8 cellular contexts compared by ENCODE assay signal in the genomic region with DNA sequence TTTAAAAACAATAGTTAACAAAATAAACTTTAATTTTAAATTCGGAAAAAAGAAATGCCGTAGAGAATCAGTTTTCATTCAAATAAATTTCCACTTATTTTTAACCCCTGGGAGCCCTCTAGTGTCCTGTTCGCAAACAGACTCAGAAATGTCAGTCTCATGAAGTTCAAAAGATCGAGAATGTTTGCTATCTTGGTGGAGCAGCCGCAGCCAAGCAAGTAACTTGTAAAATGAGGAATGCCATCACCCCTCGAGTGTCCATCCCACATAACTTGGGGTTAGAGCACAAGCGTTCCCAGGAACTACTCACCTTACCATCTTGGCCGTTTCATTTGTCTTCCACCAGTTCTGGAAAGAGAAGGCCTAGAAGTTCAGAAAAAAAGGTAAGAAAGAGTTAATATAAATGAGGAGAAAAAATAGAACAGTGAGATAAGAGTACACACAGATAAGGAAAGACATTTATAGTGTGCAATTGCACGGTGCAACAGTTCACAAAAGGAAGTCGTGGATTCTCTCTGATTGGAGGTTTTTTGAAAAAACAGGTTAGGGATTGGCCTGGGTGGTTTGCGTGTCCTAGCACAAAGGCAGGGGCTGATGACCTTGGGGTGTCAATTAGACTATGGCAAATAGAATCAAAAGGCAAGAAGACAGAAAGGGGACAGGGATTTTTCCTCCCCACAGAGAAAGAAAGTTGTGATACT. TPM values are rescaled to one million over a fixed set of nuclear protein-coding genes. Genes with fewer than 3 reads are reported as not detected.
DNase-seq lines count a peak whose midpoint lies in the region; ATAC-seq, FAIRE-seq and TF ChIP-seq lines count a peak whose summit lies in the region.

A gene (minus strand): TSS at position 468 of the 701 bp plus-strand sequence. CDS start 1,650 bp downstream, outside the sequence.

- TF ChIP-seq CTCF in A673 (conservative IDR thresholded peaks at IDR 0.05; ENCODE audit: low read depth, low read length) (peak; percentile 81), GM12875 (IDR thresholded peaks at IDR 0.05; ENCODE audit: borderline replicate concordance, insufficient read depth, low read depth, low read length) (peak; percentile 48; the same call in 1 of the 2 replicates), LNCAP (IDR thresholded peaks at IDR 0.05) (peak; percentile 70), ovary (IDR thresholded peaks at IDR 0.05) (peak; percentile 13 to 67 (median 64))

- no peak for ATAC-seq in HG02623 (IDR thresholded peaks at IDR 0.05; ENCODE audit: unreplicated experiment)

- no peak for TF ChIP-seq POLR2A in ovary (IDR thresholded peaks at IDR 0.05)

- H3K36me3 ChIP-seq in A673 (ENCODE audit: insufficient read depth, low read length, poor library complexity, severe bottlenecking), result no peaks in the 10 kb centered on the region
- no peaks in the 10 kb centered on the region for H3K36me3 ChIP-seq in ovary

- peak within 1 kb of the TSS; percentile 34 for H3K4me3 ChIP-seq in A673 (ENCODE audit: low read depth, low read length, poor library complexity, severe bottlenecking)
- no peak within 1 kb of the TSS for H3K4me3 ChIP-seq in GM12875 (ENCODE audit: low read depth, low read length)
- H3K4me3 ChIP-seq in ovary, result peak within 1 kb of the TSS; percentile 61

- DNase-seq in A673 (ENCODE audit: low spot score), result peak; percentile 76
- peak in 1 of 2 donors; percentile 16 for DNase-seq in frontal cortex (ENCODE audit: low spot score in 2 of 2)
- DNase-seq in ovary, result peak in 4 of 5 donors; percentile 37 to 70 (median 46)
- no peak for DNase-seq in activated gamma-delta T cell treated with Interleukin-2 at 50 U/mL for 16 hours

- FAIRE-seq in TTC549 (lab: Jason Lieb, UNC), result peak; percentile 98
- peak; percentile 95 for FAIRE-seq in frontal cortex (lab: Jason Lieb, UNC)

- intact Hi-C loops in A673 (cut with micrococcal nuclease; ENCODE audit: unreplicated experiment), result loop anchor here (1.0 to 5.0 kb wide), 3 partner anchors 180 to 1695 kb away; no protein-coding TSS in a partner anchor
- intact Hi-C loops in ovary (cut with DNase I), result loop anchor here (5.0 kb wide), 3 partner anchors 80 to 180 kb away; no protein-coding TSS in a partner anchor

- H3K27ac ChIP-seq in A673 (ENCODE audit: low read depth, low read length, poor library complexity, severe bottlenecking) (peak within 1 kb of the TSS; percentile 62), ovary (peak within 1 kb of the TSS; percentile 39 to 81)

- H3K4me1 ChIP-seq in A673 (ENCODE audit: insufficient read depth, low read length, poor library complexity, severe bottlenecking) (peaks cover 19% of the 10 kb centered on the region), ovary (ENCODE audit: insufficient read depth) (peaks cover 12% of the 10 kb centered on the region)

- H3K27me3 ChIP-seq in A673 (replicated peaks; ENCODE audit: insufficient read depth, low read depth, low read length, poor library complexity) (no peaks in the 10 kb centered on the region), ovary (no peaks in the 10 kb centered on the region)

- CTCF ChIA-PET in A673 (lab: Charles Lee), result interaction anchor here (0.7 kb wide), 2 partner anchors 22 to 140 kb away, joined by 3 read pairs; no protein-coding TSS in a partner anchor

- POLR2A ChIA-PET in A673 (lab: Charles Lee; ENCODE audit: low non-redundant PET), result no interaction called here

- no peaks in the 10 kb centered on the region for H3K9me3 ChIP-seq in A673 (ENCODE audit: low read depth, low read length, poor library complexity, severe bottlenecking)
- H3K9me3 ChIP-seq in ovary, result no peaks in the 10 kb centered on the region

- BruUV-seq in A673 (replicated peaks; lab: Mats Ljungman, UMichigan), result no TSS peak

- TF ChIP-seq EP300 in ovary (IDR thresholded peaks at IDR 0.05), result no peak

- 0 to 1% (median 1%) methylated on average over 11 of the region's 11 CpGs for WGBS in ovary, 3 donors

RNA-seq across cellular contexts. Expression of the gene that starts here (rescaled TPM):
- total RNA-seq in A673 (2021) (3.1 and 3.8 TPM in 2 replicates), frontal cortex (6.1 TPM), ovary (100 to 1,000 TPM in 5 of 7 donors, 10 to 100 TPM in 2; 60.8 to 145 (median 115) TPM)
- polyA plus RNA-seq in ovary, result 100 to 1,000 TPM in 1 of 2 donors, 10 to 100 TPM in 1; 94.7 to 170 TPM
